8 cellular contexts compared by ENCODE assay signal in genomic region chr19:12847159-12848139, GRCh38. TPM values are rescaled to one million over a fixed set of nuclear protein-coding genes. Genes with fewer than 3 reads are reported as not detected.
DNase-seq lines count a peak whose midpoint lies in the region; ATAC-seq and TF ChIP-seq lines count a peak whose summit lies in the region.

No MANE protein-coding gene starts in this region.

- no peak overlapping the region for H3K27ac Mint-ChIP-seq in activated naive CD8-positive, alpha-beta T cell treated with anti-CD3 and anti-CD28 coated beads, Interleukin-2, amount 10 ng/mL, durations not matched to agents 7 days and 5 days
- no peak overlapping the region for H3K27ac Mint-ChIP-seq in progenitor cell of endocrine pancreas

- no peak overlapping the region for H3K27ac ChIP-seq in MM.1S (ENCODE audit: low read length)
- no peak overlapping the region for H3K27ac ChIP-seq in upper lobe of right lung

- peaks cover 8% of the 10 kb centered on the region; the same call in 1 of the 2 replicates for H3K4me1 ChIP-seq in MM.1S (ENCODE audit: low read length)
- peaks cover 9% of the 10 kb centered on the region for H3K4me1 ChIP-seq in upper lobe of right lung

- peaks cover 27% of the 10 kb centered on the region for H3K27me3 Mint-ChIP-seq in activated naive CD8-positive, alpha-beta T cell treated with anti-CD3 and anti-CD28 coated beads, Interleukin-2, amount 10 ng/mL, durations not matched to agents 7 days and 5 days
- H3K27me3 Mint-ChIP-seq in progenitor cell of endocrine pancreas: peaks cover 28% of the 10 kb centered on the region

- POLR2A ChIA-PET in activated naive CD8-positive, alpha-beta T cell treated with anti-CD3 and anti-CD28 coated beads, Interleukin-2, amount 10 ng/mL, durations not matched to agents 7 days and 5 days (lab: Charles Lee): interaction anchor here (0.5 to 2.1 kb wide), 4 partner anchors 54 to 103 kb away, joined by 3 to 5 read pairs (median 4); partner anchors contain the start of gene JUNB

- H3F3A ChIP-seq in MM.1S (ENCODE audit: insufficient read depth, low read length): no peaks in the 10 kb centered on the region

- peaks cover 2% of the 10 kb centered on the region for H3K4me1 Mint-ChIP-seq in activated naive CD8-positive, alpha-beta T cell treated with anti-CD3 and anti-CD28 coated beads, Interleukin-2, amount 10 ng/mL, durations not matched to agents 7 days and 5 days
- H3K4me1 Mint-ChIP-seq in progenitor cell of endocrine pancreas (ENCODE audit: low read depth): no peaks in the 10 kb centered on the region

- no peaks in the 10 kb centered on the region for H3K9me2 ChIP-seq in MM.1S (replicated peaks; ENCODE audit: insufficient read depth, low read length)

- no peaks in the 10 kb centered on the region for H4K20me1 ChIP-seq in MM.1S (ENCODE audit: insufficient read depth, low read length)

- H3K36me3 ChIP-seq in MM.1S (replicated peaks; ENCODE audit: insufficient read depth, low read length) (no peaks in the 10 kb centered on the region), upper lobe of right lung (no peaks in the 10 kb centered on the region)

- peak; percentile 63 for DNase-seq in 8988T
- DNase-seq in MM.1S: peak; percentile 75
- DNase-seq in T follicular helper cell (ENCODE audit: low read depth): peak; percentile 59
- DNase-seq in activated naive CD8-positive, alpha-beta T cell treated with anti-CD3 and anti-CD28 coated beads, Interleukin-2, amount 10 ng/mL, durations not matched to agents 7 days and 5 days: peak; percentile 95
- peak; percentile 93 for DNase-seq in Right ventricle myocardium superior
- peak; percentile 98 for DNase-seq in progenitor cell of endocrine pancreas (ENCODE audit: low spot score, unreplicated experiment)
- peak; percentile 93 for DNase-seq in upper lobe of right lung

- peak overlapping the region; percentile 98 for H3K4me2 ChIP-seq in MM.1S (ENCODE audit: low read depth, low read length)

- peak overlapping the region; percentile 74 for H2AFZ ChIP-seq in MM.1S (ENCODE audit: low read length)

- H3K27me3 ChIP-seq in MM.1S (replicated peaks; ENCODE audit: insufficient read depth, low read length) (peaks cover 55% of the 10 kb centered on the region), upper lobe of right lung (peaks cover 38% of the 10 kb centered on the region)

- peak; percentile 98 for TF ChIP-seq CTCF in MM.1S (IDR thresholded peaks at IDR 0.05; ENCODE audit: low read length)
- peak; percentile 99 for TF ChIP-seq CTCF in progenitor cell of endocrine pancreas (IDR thresholded peaks at IDR 0.05; ENCODE audit: unreplicated experiment)
- TF ChIP-seq CTCF in upper lobe of right lung (IDR thresholded peaks at IDR 0.05): peak; percentile 100

- no peak overlapping the region; the same call in 1 of the 2 replicates for H3K9ac ChIP-seq in MM.1S (ENCODE audit: low read length)

- ATAC-seq in GM18498 (IDR thresholded peaks at IDR 0.05; ENCODE audit: unreplicated experiment): peak; percentile 69
- peak; percentile 94 for ATAC-seq in activated naive CD8-positive, alpha-beta T cell treated with anti-CD3 and anti-CD28 coated beads, Interleukin-2, amount 10 ng/mL, durations not matched to agents 7 days and 5 days (ENCODE audit: low read depth)
- ATAC-seq in Right ventricle myocardium superior (ENCODE audit: poor library complexity): peak; percentile 99
- peak; percentile 100 for ATAC-seq in upper lobe of right lung

- H3K4me3 Mint-ChIP-seq in activated naive CD8-positive, alpha-beta T cell treated with anti-CD3 and anti-CD28 coated beads, Interleukin-2, amount 10 ng/mL, durations not matched to agents 7 days and 5 days: peak overlapping the region; percentile 61
- H3K4me3 Mint-ChIP-seq in progenitor cell of endocrine pancreas (ENCODE audit: low read depth): no peak overlapping the region

- intact Hi-C loops in Right ventricle myocardium superior (cut with DNase I): loop anchor here (5.0 kb wide), 1 partner anchor 80 kb away; no protein-coding TSS in a partner anchor
- intact Hi-C loops in upper lobe of right lung (cut with DNase I): loop anchor here (5.0 kb wide), 1 partner anchor 80 kb away; no protein-coding TSS in a partner anchor

- H3K4me3 ChIP-seq in MM.1S (ENCODE audit: low read length) (peak overlapping the region; percentile 55), upper lobe of right lung (peak overlapping the region; percentile 5)

- no peaks in the 10 kb centered on the region for H3K36me3 Mint-ChIP-seq in activated naive CD8-positive, alpha-beta T cell treated with anti-CD3 and anti-CD28 coated beads, Interleukin-2, amount 10 ng/mL, durations not matched to agents 7 days and 5 days
- no peaks in the 10 kb centered on the region for H3K36me3 Mint-ChIP-seq in progenitor cell of endocrine pancreas (ENCODE audit: insufficient read depth)

- H3K9me3 ChIP-seq in MM.1S (replicated peaks; ENCODE audit: insufficient read depth, low read length) (no peaks in the 10 kb centered on the region), upper lobe of right lung (no peaks in the 10 kb centered on the region)

- no peaks in the 10 kb centered on the region for H3K9me3 Mint-ChIP-seq in activated naive CD8-positive, alpha-beta T cell treated with anti-CD3 and anti-CD28 coated beads, Interleukin-2, amount 10 ng/mL, durations not matched to agents 7 days and 5 days
- H3K9me3 Mint-ChIP-seq in progenitor cell of endocrine pancreas (ENCODE audit: low read depth): no peaks in the 10 kb centered on the region

- H3K79me2 ChIP-seq in MM.1S (ENCODE audit: low read length): no peaks in the 10 kb centered on the region

RNA-seq across cellular contexts. Expression of gene MAST1, which starts 9.1 kb away (rescaled TPM):
- total RNA-seq in activated naive CD8-positive, alpha-beta T cell treated with anti-CD3 and anti-CD28 coated beads, Interleukin-2, amount 10 ng/mL, durations not matched to agents 7 days and 5 days: 1 to 10 TPM; 1.8 to 2.6 TPM
- total RNA-seq in Right ventricle myocardium superior (not detected), progenitor cell of endocrine pancreas (5.3 and 5.9 TPM in 2 replicates), upper lobe of right lung (not detected)

RNA-seq across cellular contexts. Expression of gene RTBDN, which starts 13.1 kb away (rescaled TPM):
- not detected for total RNA-seq in activated naive CD8-positive, alpha-beta T cell treated with anti-CD3 and anti-CD28 coated beads, Interleukin-2, amount 10 ng/mL, durations not matched to agents 7 days and 5 days
- not detected for total RNA-seq in Right ventricle myocardium superior
- not detected in 2 replicates for total RNA-seq in progenitor cell of endocrine pancreas
- total RNA-seq in upper lobe of right lung: not detected

RNA-seq across cellular contexts. Expression of gene DNASE2, which starts 33.8 kb away (rescaled TPM):
- 10 to 100 TPM; 29.0 to 30.4 TPM for total RNA-seq in activated naive CD8-positive, alpha-beta T cell treated with anti-CD3 and anti-CD28 coated beads, Interleukin-2, amount 10 ng/mL, durations not matched to agents 7 days and 5 days
- total RNA-seq in Right ventricle myocardium superior (16.9 TPM), progenitor cell of endocrine pancreas (26.0 and 31.7 TPM in 2 replicates), upper lobe of right lung (61.0 TPM)

RNA-seq across cellular contexts. Expression of gene KLF1, which starts 39.6 kb away (rescaled TPM):
- total RNA-seq in activated naive CD8-positive, alpha-beta T cell treated with anti-CD3 and anti-CD28 coated beads, Interleukin-2, amount 10 ng/mL, durations not matched to agents 7 days and 5 days: under 1 TPM in 1 of 2 experiments, not detected in 1; 0.19 TPM
- total RNA-seq in Right ventricle myocardium superior: not detected
- total RNA-seq in progenitor cell of endocrine pancreas: not detected in 2 replicates
- total RNA-seq in upper lobe of right lung: not detected

RNA-seq across cellular contexts. Expression of gene RNASEH2A, which starts 41.1 kb away (rescaled TPM):
- 10 to 100 TPM; 46.2 to 47.8 TPM for total RNA-seq in activated naive CD8-positive, alpha-beta T cell treated with anti-CD3 and anti-CD28 coated beads, Interleukin-2, amount 10 ng/mL, durations not matched to agents 7 days and 5 days
- 6.3 TPM for total RNA-seq in Right ventricle myocardium superior
- 32.8 and 37.4 TPM in 2 replicates for total RNA-seq in progenitor cell of endocrine pancreas
- total RNA-seq in upper lobe of right lung: 7.4 TPM
